Comparison of ENCODE assay signal across 1 cellular context in the genomic region with DNA sequence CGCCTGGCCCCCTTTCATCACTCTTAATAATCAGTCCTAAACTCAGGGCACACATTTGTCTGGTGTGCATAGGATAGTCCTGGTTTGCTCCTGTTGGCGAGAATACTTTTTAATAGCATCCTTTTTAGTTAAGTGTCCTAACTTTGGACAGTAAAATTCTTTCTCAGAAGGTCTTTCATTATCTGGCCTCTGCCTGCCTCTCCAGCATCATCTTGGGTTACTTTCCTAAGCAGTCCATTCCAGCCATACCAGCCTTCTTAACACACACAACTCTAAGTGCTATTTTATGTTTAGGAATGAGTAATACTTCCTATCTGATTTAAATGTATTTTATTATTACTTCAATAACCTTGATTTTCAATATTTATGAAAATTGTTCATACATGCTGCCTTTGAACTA.
TF ChIP-seq lines count a peak whose summit lies in the region.

No MANE protein-coding gene starts in this region.

TF ChIP-seq in SK-N-SH treated with all-trans-retinoic acid at 6 μM for 48 hours, 23 proteins besides CTCF, POLR2A, EP300 and RAD21 (continued from another document):
- no peak for TF ChIP-seq GLIS3 (CRISPR knock-in tag; IDR thresholded peaks at IDR 0.05)
